ENCODE assay signal across 13 cellular contexts in the genomic region with DNA sequence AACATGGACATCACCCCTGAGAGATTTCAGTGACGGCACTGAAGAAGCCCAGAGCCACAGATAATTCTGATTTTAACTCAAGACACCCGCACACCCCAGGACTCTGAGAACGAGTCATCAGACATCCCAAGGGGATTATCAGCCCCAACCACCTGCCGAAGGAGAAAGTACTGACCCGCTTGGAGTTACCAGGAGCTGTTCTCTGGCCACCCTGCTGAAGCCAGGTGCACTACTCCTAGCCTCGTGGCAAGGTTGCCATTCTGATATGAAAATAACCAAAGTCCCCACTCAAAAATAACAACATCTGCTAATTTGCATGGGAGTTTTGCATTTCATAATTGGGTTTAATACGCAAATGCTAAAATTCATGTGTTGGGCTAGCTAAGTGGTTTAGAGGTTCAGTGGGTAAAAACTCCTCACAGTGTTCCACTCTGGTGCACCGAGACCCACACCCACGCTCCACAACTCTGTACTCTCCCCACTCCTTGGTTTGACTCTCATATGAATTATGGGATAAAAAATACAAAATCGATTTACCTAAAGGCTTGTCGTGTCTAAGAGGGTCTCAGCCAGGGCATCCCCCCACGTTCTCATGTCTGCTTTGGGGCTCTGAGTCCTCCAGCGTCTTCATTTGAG.
DNase-seq lines count a peak whose midpoint lies in the region; ATAC-seq and FAIRE-seq lines count a peak whose summit lies in the region.
"Had no signal": no experiment of that assay in that cellular context is flagged by ENCODE, and none has a peak within 500 bp of the region (broad histone marks: within the 10 kb centered on the region; RNA-seq: fewer than 3 reads in every experiment).

No MANE protein-coding gene starts in this region.

- ATAC-seq in GM21723 (IDR thresholded peaks at IDR 0.05; ENCODE audit: unreplicated experiment) (peak; percentile 34), HG03558 (IDR thresholded peaks at IDR 0.05; ENCODE audit: extremely low read depth, unreplicated experiment) (peak; percentile 26)
- ATAC-seq in activated T-cell treated with anti-CD3 and anti-CD28 coated beads, Interleukin-2, amount 50 U/mL, for 4 hours: no peak
- ATAC-seq: right lobe of liver had no signal

- FAIRE-seq in urothelium cell line (lab: Jason Lieb, UNC): no peak
- FAIRE-seq: A204.1 had no signal

- peaks cover 15% of the 10 kb centered on the region for H3K36me3 Mint-ChIP-seq in activated T-cell treated with anti-CD3 and anti-CD28 coated beads, Interleukin-2, amount 50 U/mL, for 4 hours (ENCODE audit: insufficient read depth)

- no peak overlapping the region for H3K4me3 Mint-ChIP-seq in activated T-cell treated with anti-CD3 and anti-CD28 coated beads, Interleukin-2, amount 50 U/mL, for 4 hours
- H3K4me3 Mint-ChIP-seq: activated naive CD8-positive, alpha-beta T cell had no signal

- H3K4me1 Mint-ChIP-seq in activated T-cell treated with anti-CD3 and anti-CD28 coated beads, Interleukin-2, amount 50 U/mL, for 4 hours (ENCODE audit: low read depth): peaks cover 14% of the 10 kb centered on the region

- DNase-seq in NCI-H82 (lab: John Stamatoyannopoulos, UW) (peak; percentile 67), NCI-H82 treated with DMSO at 0.1 percent for 48 hours (lab: John Stamatoyannopoulos, UW; ENCODE audit: unreplicated experiment) (no peak), retina (peak; percentile 8), urothelium cell line (ENCODE audit: low spot score) (no peak), posterior cingulate gyrus (no peak)
- no peak for DNase-seq in activated T-cell treated with anti-CD3 and anti-CD28 coated beads, Interleukin-2, amount 50 U/mL, for 4 hours
- DNase-seq: cortex of kidney, EL, right lobe of liver had no signal

- H3K27me3 Mint-ChIP-seq in activated T-cell treated with anti-CD3 and anti-CD28 coated beads, Interleukin-2, amount 50 U/mL, for 4 hours (ENCODE audit: low read depth): no peaks in the 10 kb centered on the region
- H3K27me3 Mint-ChIP-seq: activated naive CD8-positive, alpha-beta T cell had no signal

- intact Hi-C loops in posterior cingulate gyrus (cut with DNase I): no loop called here

- H3K9me3 Mint-ChIP-seq in activated T-cell treated with anti-CD3 and anti-CD28 coated beads, Interleukin-2, amount 50 U/mL, for 4 hours: no peaks in the 10 kb centered on the region

Comparison
In these comparisons a context has a peak if more than half of its experiments do, and no peak if none do; other contexts are left out.
1. DNase-seq: peak in NCI-H82 (single experiment) and retina (single experiment); none in NCI-H82 treated with DMSO at 0.1 percent for 48 hours (single experiment), activated T-cell treated with anti-CD3 and anti-CD28 coated beads, Interleukin-2, amount 50 U/mL, for 4 hours (single experiment), urothelium cell line (single experiment) and posterior cingulate gyrus (0 of 10).
2. ATAC-seq: peak in GM21723 (single experiment) and HG03558 (single experiment); none in activated T-cell treated with anti-CD3 and anti-CD28 coated beads, Interleukin-2, amount 50 U/mL, for 4 hours (0 of 2).